In genomic region chr6:26351544-26351953, GRCh38 we compare ENCODE assay signal across 1 cellular context.
TF ChIP-seq lines count a peak whose summit lies in the region.

No MANE protein-coding gene starts in this region.

TF ChIP-seq in K562, 482 proteins besides CTCF, POLR2A, EP300 and RAD21 (continued from another document and continues in another):
- no peak for TF ChIP-seq E2F6 (IDR thresholded peaks at IDR 0.05; ENCODE audit: borderline replicate concordance in 1 of 2, extremely low read depth in 1 of 2, insufficient read depth in 1 of 2, insufficient read length in 1 of 2, low read depth in 1 of 2, low read length in 1 of 2, poor library complexity in 1 of 2, severe bottlenecking in 1 of 2)
- no peak for TF ChIP-seq ZNF407 (IDR thresholded peaks at IDR 0.05; ENCODE audit: low read depth)
- peak; percentile 73 for TF ChIP-seq SETDB1 (IDR thresholded peaks at IDR 0.05; ENCODE audit: low read length)
- TF ChIP-seq RFX5 (IDR thresholded peaks at IDR 0.05; ENCODE audit: low read depth, low read length): no peak
- TF ChIP-seq SIN3A (IDR thresholded peaks at IDR 0.05; ENCODE audit: borderline replicate concordance in 2 of 2, control insufficient read depth in 1 of 2, low read depth in 2 of 2, low read length in 2 of 2): no peak
- no peak for TF ChIP-seq ZBTB34 (CRISPR knock-in tag; IDR thresholded peaks at IDR 0.05)
- no peak for TF ChIP-seq MXD1 (CRISPR knock-in tag; IDR thresholded peaks at IDR 0.05; ENCODE audit: borderline replicate concordance, poor library complexity, severe bottlenecking)
- TF ChIP-seq ZBTB33 (CRISPR knock-in tag; IDR thresholded peaks at IDR 0.05): no peak
- TF ChIP-seq E4F1 (CRISPR knock-in tag; IDR thresholded peaks at IDR 0.05; ENCODE audit: borderline replicate concordance): no peak
- no peak for TF ChIP-seq ZNF23 (CRISPR knock-in tag; IDR thresholded peaks at IDR 0.05)
- TF ChIP-seq DNMT1 (IDR thresholded peaks at IDR 0.05): no peak
- no peak for TF ChIP-seq PTRF (tag; IDR thresholded peaks at IDR 0.05)
- no peak for TF ChIP-seq ZNF316 (IDR thresholded peaks at IDR 0.05)
- TF ChIP-seq PHTF2 (CRISPR knock-in tag; IDR thresholded peaks at IDR 0.05): no peak
- no peak for TF ChIP-seq ZNF184 (CRISPR knock-in tag; IDR thresholded peaks at IDR 0.05)
- no peak for TF ChIP-seq ZFP91 (CRISPR knock-in tag; IDR thresholded peaks at IDR 0.05)
- TF ChIP-seq HOXB6 (CRISPR knock-in tag; IDR thresholded peaks at IDR 0.05; ENCODE audit: borderline replicate concordance): no peak
- no peak for TF ChIP-seq FOXA1 (IDR thresholded peaks at IDR 0.05; ENCODE audit: borderline replicate concordance)
- TF ChIP-seq PURB (CRISPR knock-in tag; IDR thresholded peaks at IDR 0.05; ENCODE audit: low read depth): no peak
- TF ChIP-seq ZNF696 (CRISPR knock-in tag; conservative IDR thresholded peaks at IDR 0.05): no peak
- TF ChIP-seq TGIF2 (CRISPR knock-in tag; IDR thresholded peaks at IDR 0.05): no peak
- TF ChIP-seq ZNF384 (IDR thresholded peaks at IDR 0.05; ENCODE audit: low read depth, low read length): no peak
- TF ChIP-seq ETV6 (IDR thresholded peaks at IDR 0.05; ENCODE audit: borderline replicate concordance in 1 of 2, low read depth in 2 of 2, low read length in 1 of 2): no peak
- TF ChIP-seq ETV6 (CRISPR knock-in tag; IDR thresholded peaks at IDR 0.05; ENCODE audit: borderline replicate concordance): no peak
- TF ChIP-seq TCFL5 (CRISPR knock-in tag; conservative IDR thresholded peaks at IDR 0.05): no peak
- peak; percentile 97 for TF ChIP-seq DPF2 (IDR thresholded peaks at IDR 0.05)
- no peak for TF ChIP-seq ZC3H4 (CRISPR knock-in tag; IDR thresholded peaks at IDR 0.05; ENCODE audit: borderline replicate concordance)
- no peak for TF ChIP-seq FOXJ3 (CRISPR knock-in tag; IDR thresholded peaks at IDR 0.05)
- no peak for TF ChIP-seq ELF4 (CRISPR knock-in tag; IDR thresholded peaks at IDR 0.05)
- no peak for TF ChIP-seq ETS1 (conservative IDR thresholded peaks at IDR 0.05; ENCODE audit: control insufficient read depth, low read depth, low read length)
- no peak for TF ChIP-seq PRPF4 (IDR thresholded peaks at IDR 0.05; ENCODE audit: insufficient read depth, low read depth, low read length, poor library complexity, severe bottlenecking)
- no peak; the same call in 1 of the 2 replicates for TF ChIP-seq CHAMP1 (IDR thresholded peaks at IDR 0.05)
- TF ChIP-seq NFE2L1 (tag; IDR thresholded peaks at IDR 0.05; ENCODE audit: borderline replicate concordance, low read depth): no peak
